Comparison of ENCODE assay signal across 18 cellular contexts in the genomic region with DNA sequence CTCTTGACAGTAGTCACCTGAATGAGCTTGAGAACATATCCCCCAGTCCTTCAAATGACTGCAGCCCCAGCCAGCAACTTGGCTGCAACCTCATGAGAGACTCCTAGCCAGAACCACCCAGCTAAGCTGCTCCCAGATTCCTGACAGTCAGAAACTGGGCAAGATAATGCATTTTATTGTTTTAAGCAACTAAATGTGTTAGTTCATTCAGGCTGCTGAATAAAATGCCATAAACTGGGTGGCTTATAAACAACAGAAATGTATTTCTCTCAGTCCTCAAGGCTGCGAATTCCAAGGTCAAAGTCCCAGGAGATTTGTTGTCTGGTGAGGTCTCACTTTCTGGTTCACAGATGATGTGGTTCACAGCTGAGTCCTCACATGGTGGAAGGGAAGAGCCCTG. TPM values are rescaled to one million over a fixed set of nuclear protein-coding genes. Genes with fewer than 3 reads are reported as not detected.
"Had no signal": no experiment of that assay in that cellular context is flagged by ENCODE, and none has a peak within 500 bp of the region (broad histone marks: within the 10 kb centered on the region; RNA-seq: fewer than 3 reads in every experiment).

No MANE protein-coding gene starts in this region.

- ATAC-seq: activated CD8-positive, alpha-beta T cell treated with anti-CD3 and anti-CD28 coated beads for 36 hours; body of pancreas; gastrocnemius medialis; naive thymus-derived CD4-positive, alpha-beta T cell; stimulated activated memory B cell treated with anti-CD40 and anti-IgM and Interleukin-4, amounts not matched to agents 10 μg/mL and 1 μg/mL and 100 μg/mL, for 72 hours had no signal

- H3K36me3 ChIP-seq: gastrocnemius medialis, left ventricle myocardium inferior, right atrium auricular region, tibial artery had no signal

- H3K4me1 ChIP-seq: gastrocnemius medialis, left ventricle myocardium inferior had no signal

- H3K27ac ChIP-seq: gastrocnemius medialis, left ventricle myocardium inferior, VCaP had no signal

- H3K4me3 ChIP-seq: body of pancreas, gastrocnemius medialis, left ventricle myocardium inferior, right atrium auricular region, smooth muscle cell, tibial artery had no signal

- H3K9me3 ChIP-seq: body of pancreas, gastrocnemius medialis, left ventricle myocardium inferior, right atrium auricular region, tibial artery had no signal

- H3K27me3 ChIP-seq: body of pancreas, right atrium auricular region had no signal

- DNase-seq: activated CD8-positive, alpha-beta memory T cell treated with anti-CD3 and anti-CD28 coated beads, Interleukin-2, amount 50 U/mL, for 4 hours; activated CD8-positive, alpha-beta T cell treated with anti-CD3 and anti-CD28 coated beads for 36 hours; activated naive CD8-positive, alpha-beta T cell treated with anti-CD3 and anti-CD28 coated beads, Interleukin-2, amount 50 U/mL, for 24 hours; body of pancreas; dermis blood vessel endothelial cell; erythroblast; gastrocnemius medialis; kidney; left ventricle myocardium inferior; midbrain; naive thymus-derived CD4-positive, alpha-beta T cell; posterior cingulate gyrus; T1000; tibial artery had no signal

RNA-seq across cellular contexts. Expression of gene PAMR1, which starts 5.8 kb away (rescaled TPM):
- total RNA-seq: activated CD8-positive, alpha-beta T cell treated with anti-CD3 and anti-CD28 coated beads for 36 hours; naive thymus-derived CD4-positive, alpha-beta T cell had no signal
- polyA plus RNA-seq: naive thymus-derived CD4-positive, alpha-beta T cell had no signal
